20 cellular contexts compared by ENCODE assay signal in the genomic region with DNA sequence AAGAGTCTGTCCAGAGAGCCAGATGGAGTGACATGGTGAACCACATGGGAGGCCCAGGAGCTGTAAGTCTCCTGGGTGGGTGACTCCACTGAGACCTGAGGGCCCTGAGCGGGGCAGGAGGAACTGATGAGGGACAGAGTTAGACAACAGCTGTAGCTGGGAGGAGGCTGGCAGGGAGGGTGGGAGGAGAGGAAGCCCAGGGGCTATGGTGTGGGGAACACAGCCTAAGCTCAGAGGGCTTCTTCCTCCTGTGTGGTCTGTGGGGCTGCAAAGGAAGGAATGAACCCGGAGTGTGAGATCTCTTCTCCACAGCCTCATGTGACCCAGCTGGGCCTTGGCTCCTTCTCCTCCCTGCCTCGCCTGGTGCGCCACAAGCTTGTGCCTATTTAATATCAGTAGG.
DNase-seq lines count a peak whose midpoint lies in the region; ATAC-seq lines count a peak whose summit lies in the region.
"Had no signal": no experiment of that assay in that cellular context is flagged by ENCODE, and none has a peak within 500 bp of the region (broad histone marks: within the 10 kb centered on the region; RNA-seq: fewer than 3 reads in every experiment).

No MANE protein-coding gene starts in this region.

- in situ Hi-C loops in KBM-7 (cut with MboI; ENCODE audit: low pct_unique_long_range_greater_than_20kb, low sequenced_read_pairs): no loop called here

- no peak for ATAC-seq in GM18517 (IDR thresholded peaks at IDR 0.05; ENCODE audit: unreplicated experiment)
- ATAC-seq: body of pancreas had no signal

- DNase-seq in AML-193 (lab: John Stamatoyannopoulos, UW) (peak; percentile 25 to 43), KBM-7 (peak; percentile 68), UCSD-AML1 (lab: John Stamatoyannopoulos, UW; ENCODE audit: unreplicated experiment) (peak; percentile 69), iPS-NIHi7 (ENCODE audit: extremely low spot score) (peak; percentile 5), NCI-H2227 treated with DMSO at 0.1 percent for 48 hours (lab: John Stamatoyannopoulos, UW) (no peak), HUDEP-2 (lab: John Stamatoyannopoulos, UW; ENCODE audit: unreplicated experiment in 76 of 76) (no peak), HCEC 1CT (no peak)
- DNase-seq: ACHN; activated CD4-positive, alpha-beta T cell treated with anti-CD3 and anti-CD28 coated beads for 4 hours; activated CD8-positive, alpha-beta memory T cell treated with anti-CD3 and anti-CD28 coated beads, Interleukin-2, amount 50 U/mL, for 4 hours; CD4-positive, alpha-beta T cell; foreskin fibroblast; kidney; MG63; NCI-H2029; stimulated activated CD4-positive, alpha-beta T cell treated with anti-CD3 and anti-CD28 coated beads, Interleukin-12 subunit alpha, Interleukin-12 subunit beta, amount 100 ng/mL, for 4 hours; stimulated activated CD8-positive, alpha-beta memory T cell treated with anti-CD3 and anti-CD28 coated beads, Interleukin-4, amount 100 ng/mL, for 48 hours; SW 1271 had no signal

Comparison
In these comparisons a context has a peak if more than half of its experiments do, and no peak if none do; other contexts are left out.
1. DNase-seq: peak in AML-193 (2 of 2), KBM-7 (single experiment), UCSD-AML1 (single experiment) and iPS-NIHi7 (single experiment); none in NCI-H2227 treated with DMSO at 0.1 percent for 48 hours (single experiment), HUDEP-2 (0 of 76) and HCEC 1CT (single experiment).